ENCODE assay signal across 24 cellular contexts in the genomic region with DNA sequence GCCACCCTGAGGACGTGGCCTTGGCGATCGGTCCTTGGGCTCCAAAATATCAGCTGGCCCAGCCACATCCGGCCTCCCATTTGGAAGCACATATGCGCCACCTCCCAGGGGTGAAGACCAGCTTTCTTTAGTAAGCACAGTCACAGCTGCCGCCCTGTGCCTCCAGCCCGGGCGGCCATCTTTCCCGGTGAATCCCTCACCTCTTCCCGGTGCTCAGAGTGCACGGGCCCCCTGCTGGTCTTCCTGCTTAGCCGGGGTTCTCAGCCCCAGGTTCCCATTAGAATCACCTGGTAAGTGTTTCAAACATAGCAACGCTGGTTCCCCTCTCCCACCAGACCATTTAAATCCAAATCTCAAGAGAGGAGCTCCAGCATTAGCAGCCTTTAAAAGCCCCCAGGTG.
DNase-seq lines count a peak whose midpoint lies in the region; ATAC-seq and TF ChIP-seq lines count a peak whose summit lies in the region.
"Had no signal": no experiment of that assay in that cellular context is flagged by ENCODE, and none has a peak within 500 bp of the region (broad histone marks: within the 10 kb centered on the region; RNA-seq: fewer than 3 reads in every experiment).

No MANE protein-coding gene starts in this region.

- no peak overlapping the region for H3K4me2 ChIP-seq in PC-9

- CTCF ChIA-PET in PC-9 (lab: Charles Lee), result no interaction called here

- H3K9me3 ChIP-seq in PC-9 (ENCODE audit: insufficient read depth, low read depth) (no peaks in the 10 kb centered on the region), esophagus muscularis mucosa (no peaks in the 10 kb centered on the region)

- no peaks in the 10 kb centered on the region for H3K79me2 ChIP-seq in PC-9 (ENCODE audit: low read depth)

- TF ChIP-seq CTCF in PC-9 (conservative IDR thresholded peaks at IDR 0.05) (0 out of 2 replicates have a peak, but pooled peaks have one; percentile 25), esophagus muscularis mucosa (IDR thresholded peaks at IDR 0.05) (no peak)

- H3K4me3 ChIP-seq in PC-9 (no peak overlapping the region), esophagus muscularis mucosa (no peak overlapping the region)
- H3K4me3 ChIP-seq: lung had no signal

- 87% methylated on average over 13 of the region's 13 CpGs for WGBS in esophagus muscularis mucosa

- H3K27ac ChIP-seq in PC-9, result no peak overlapping the region
- no peak overlapping the region for H3K27ac ChIP-seq in esophagus muscularis mucosa (replicated peaks in 1 of 4)

- H3K9me2 ChIP-seq in PC-9 (ENCODE audit: insufficient read depth), result no peaks in the 10 kb centered on the region

- H3F3A ChIP-seq in PC-9 (ENCODE audit: insufficient read depth, low read depth), result no peaks in the 10 kb centered on the region

- H3K4me1 ChIP-seq in PC-9 (replicated peaks; ENCODE audit: insufficient read depth) (no peaks in the 10 kb centered on the region), esophagus muscularis mucosa (no peaks in the 10 kb centered on the region)

- H3K27me3 ChIP-seq in PC-9 (ENCODE audit: insufficient read depth, low read depth), result 0 out of 2 replicates have a peak, but pooled peaks cover 2% of the 10 kb centered on the region
- no peaks in the 10 kb centered on the region for H3K27me3 ChIP-seq in esophagus muscularis mucosa

- POLR2A ChIA-PET in PC-9 (lab: Charles Lee; ENCODE audit: unreplicated experiment), result no interaction called here

- BruUV-seq in PC-9 (replicated peaks; lab: Mats Ljungman, UMichigan), result no TSS peak

- no peak for TF ChIP-seq EP300 in esophagus muscularis mucosa (IDR thresholded peaks at IDR 0.05)

- TF ChIP-seq POLR2A in esophagus muscularis mucosa (IDR thresholded peaks at IDR 0.05; ENCODE audit: low read depth), result no peak

- no peaks in the 10 kb centered on the region for H3K36me3 ChIP-seq in PC-9 (ENCODE audit: low read depth)
- no peaks in the 10 kb centered on the region for H3K36me3 ChIP-seq in esophagus muscularis mucosa

- no peak overlapping the region for H2AFZ ChIP-seq in PC-9

- ATAC-seq in GM19455 (IDR thresholded peaks at IDR 0.05; ENCODE audit: unreplicated experiment), result no peak
- ATAC-seq in Right ventricle myocardium inferior, result no peak
- ATAC-seq: activated naive CD4-positive, alpha-beta T cell treated with anti-CD3 and anti-CD28 coated beads, Interleukin-2, amount 50 U/mL, for 72 hours; activated T-helper 17 cell treated with anti-CD3 and anti-CD28 coated beads, Interleukin-2, amount 50 U/mL, for 72 hours; sciatic nerve; stimulated activated naive CD8-positive, alpha-beta T cell treated with anti-CD3 and anti-CD28 coated beads, Interleukin-15, Interleukin-2, amounts not matched to agents 100 U/mL and 50 U/mL, for 24 hours had no signal

- H4K20me1 ChIP-seq in PC-9 (ENCODE audit: insufficient read depth), result no peaks in the 10 kb centered on the region

- intact Hi-C loops in PC-9 (cut with micrococcal nuclease; ENCODE audit: unreplicated experiment) (no loop called here), esophagus muscularis mucosa (cut with DNase I) (no loop called here), Right ventricle myocardium inferior (cut with DNase I) (no loop called here)

- peak; percentile 21 for DNase-seq in 8988T
- DNase-seq in ELR (ENCODE audit: low read depth), result peak; percentile 6
- DNase-seq in PC-9, result no peak
- peak; percentile 87 for DNase-seq in esophagus muscularis mucosa (ENCODE audit: extremely low spot score)
- no peak for DNase-seq in Right ventricle myocardium inferior (ENCODE audit: missing footprints)
- DNase-seq in NCI-H748 (lab: John Stamatoyannopoulos, UW; ENCODE audit: unreplicated experiment), result no peak
- DNase-seq in A172 (ENCODE audit: low spot score), result no peak
- DNase-seq: activated CD4-positive, alpha-beta T cell treated with anti-CD3 and anti-CD28 coated beads, Interleukin-2, amount 50 U/mL, for 48 hours; activated CD8-positive, alpha-beta memory T cell treated with anti-CD3 and anti-CD28 coated beads, Interleukin-2, amount 50 U/mL, for 4 hours; anterior cingulate cortex; caudate nucleus; CD8-positive, alpha-beta memory T cell; KBM-7; kidney glomerular epithelial cell; MM.1S; NCI-H1436; NCI-H2171; NCI-H510A treated with DMSO at 0.1 percent for 48 hours; stimulated activated naive CD8-positive, alpha-beta T cell treated with anti-CD3 and anti-CD28 coated beads, Interleukin-15, Interleukin-2, amounts not matched to agents 100 U/mL and 50 U/mL, for 24 hours had no signal

Comparison
In these comparisons a context has a peak if more than half of its experiments do, and no peak if none do; other contexts are left out.
1. DNase-seq: peak in 8988T (single experiment), ELR (single experiment) and esophagus muscularis mucosa (single experiment); none in PC-9 (0 of 2), Right ventricle myocardium inferior (single experiment), NCI-H748 (single experiment) and A172 (single experiment).